ENCODE assay signal across 25 cellular contexts in the genomic region with DNA sequence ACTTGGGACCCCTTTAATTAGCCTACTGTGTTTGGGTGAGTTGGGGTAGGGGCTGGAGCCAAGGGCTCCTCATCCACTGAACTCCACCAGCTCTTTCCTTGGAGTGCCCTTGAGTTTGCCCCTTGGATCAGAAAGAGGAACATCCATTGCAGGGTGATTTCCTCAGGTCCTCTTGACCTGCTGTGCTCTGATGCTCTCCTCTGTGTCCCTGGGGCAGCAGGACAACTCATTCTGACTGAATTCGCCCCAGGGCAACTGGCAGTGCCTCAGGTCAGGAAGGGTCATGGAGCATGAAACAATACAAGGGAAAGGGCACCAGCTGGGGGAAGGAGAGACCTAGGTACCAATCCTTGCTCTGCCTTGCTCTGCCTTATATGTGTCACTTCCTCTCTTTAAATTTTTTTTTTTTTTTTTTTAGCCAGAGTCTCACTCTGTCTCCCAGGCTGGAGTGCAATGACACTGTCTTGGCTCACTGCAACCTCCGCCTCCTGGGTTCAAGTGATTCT. TPM values are rescaled to one million over a fixed set of nuclear protein-coding genes. Genes with fewer than 3 reads are reported as not detected.
DNase-seq lines count a peak whose midpoint lies in the region; ATAC-seq and TF ChIP-seq lines count a peak whose summit lies in the region.
"Had no signal": no experiment of that assay in that cellular context is flagged by ENCODE, and none has a peak within 500 bp of the region (broad histone marks: within the 10 kb centered on the region; RNA-seq: fewer than 3 reads in every experiment).

No MANE protein-coding gene starts in this region.

- no peaks in the 10 kb centered on the region for H3K79me2 ChIP-seq in PC-3 (ENCODE audit: low read length)

- no peak overlapping the region for H3K4me2 ChIP-seq in PC-3 (ENCODE audit: low read length)
- H3K4me2 ChIP-seq: A549 had no signal

- no peaks in the 10 kb centered on the region for H3K9me3 ChIP-seq in PC-3 (ENCODE audit: low read length)
- H3K9me3 ChIP-seq: A549, adrenal gland, colonic mucosa, thyroid gland had no signal

- no peaks in the 10 kb centered on the region for H3K9me2 ChIP-seq in PC-3 (replicated peaks; ENCODE audit: low read length)

- H3K27ac ChIP-seq in PC-3 (ENCODE audit: low read length): no peak overlapping the region
- peak overlapping the region; percentile 63 for H3K27ac ChIP-seq in cingulate gyrus (ENCODE audit: low read depth, low read length)
- peak overlapping the region; percentile 71 for H3K27ac ChIP-seq in temporal lobe (ENCODE audit: low read depth, low read length)
- H3K27ac ChIP-seq in brain microvascular endothelial cell: no peak overlapping the region
- H3K27ac ChIP-seq: A549, adrenal gland, colonic mucosa, thyroid gland had no signal

- H3K4me1 ChIP-seq in PC-3 (ENCODE audit: insufficient read depth, low read length): peaks cover 17% of the 10 kb centered on the region
- H3K4me1 ChIP-seq: A549, adrenal gland, colonic mucosa, thyroid gland had no signal

- peaks cover 19% of the 10 kb centered on the region for H3K4me1 Mint-ChIP-seq in activated CD4-positive, alpha-beta T cell treated with anti-CD3 and anti-CD28 coated beads, Interleukin-2, amount 10 ng/mL, durations not matched to agents 24 days and 14 days
- H3K4me1 Mint-ChIP-seq: IgD-negative memory B cell had no signal

- no peaks in the 10 kb centered on the region for H3K36me3 Mint-ChIP-seq in activated CD4-positive, alpha-beta T cell treated with anti-CD3 and anti-CD28 coated beads, Interleukin-2, amount 10 ng/mL, durations not matched to agents 24 days and 14 days (ENCODE audit: low read depth)
- H3K36me3 Mint-ChIP-seq: CD8-positive, alpha-beta T cell; natural killer cell had no signal

- CTCF ChIA-PET in PC-3 (lab: Charles Lee): no interaction called here

- H3K9me3 Mint-ChIP-seq in activated CD4-positive, alpha-beta T cell treated with anti-CD3 and anti-CD28 coated beads, Interleukin-2, amount 10 ng/mL, durations not matched to agents 24 days and 14 days: no peaks in the 10 kb centered on the region
- H3K9me3 Mint-ChIP-seq: activated T-cell treated with anti-CD3 and anti-CD28 coated beads, Interleukin-2, amount 50 U/mL, for 4 hours; CD8-positive, alpha-beta T cell; IgD-negative memory B cell; natural killer cell; stimulated activated naive CD8-positive, alpha-beta T cell treated with anti-CD3 and anti-CD28 coated beads, Interleukin-15, amount 100 ng/mL, for 72 hours; T-helper 1 cell treated with Interleukin-12 subunit alpha and Interleukin-12 subunit beta and Interleukin-4 antibody, amounts not matched to agents 30 μg/mL and 1 μg/mL, for 36 hours had no signal

- TF ChIP-seq CTCF in PC-3 (conservative IDR thresholded peaks at IDR 0.05; ENCODE audit: low read depth, low read length): no peak
- no peak for TF ChIP-seq CTCF in brain microvascular endothelial cell (IDR thresholded peaks at IDR 0.05; ENCODE audit: low read depth, low read length, missing control alignments)

- BruUV-seq in PC-3 (replicated peaks; lab: Mats Ljungman, UMichigan): no TSS peak

- no peak overlapping the region for H3K9ac ChIP-seq in PC-3 (ENCODE audit: low read length)

- in situ Hi-C loops in brain microvascular endothelial cell (cut with HindIII; ENCODE audit: low pct_ligation_motif_present, low sequenced_read_pairs): no loop called here

- no peaks in the 10 kb centered on the region for H3F3A ChIP-seq in PC-3 (ENCODE audit: low read length, unreplicated experiment)

- POLR2A ChIA-PET in PC-3 (lab: Charles Lee; ENCODE audit: unreplicated experiment): no interaction called here

- no peaks in the 10 kb centered on the region for H3K27me3 Mint-ChIP-seq in activated CD4-positive, alpha-beta T cell treated with anti-CD3 and anti-CD28 coated beads, Interleukin-2, amount 10 ng/mL, durations not matched to agents 24 days and 14 days
- H3K27me3 Mint-ChIP-seq: activated CD4-positive, alpha-beta T cell treated with anti-CD3 and anti-CD28 coated beads for 36 hours; IgD-negative memory B cell; stimulated activated naive CD8-positive, alpha-beta T cell treated with anti-CD3 and anti-CD28 coated beads, Interleukin-15, amount 100 ng/mL, for 72 hours had no signal

- peak; percentile 18 for ATAC-seq in PC-3
- ATAC-seq: A549 had no signal

- H3K4me3 Mint-ChIP-seq in activated CD4-positive, alpha-beta T cell treated with anti-CD3 and anti-CD28 coated beads, Interleukin-2, amount 10 ng/mL, durations not matched to agents 24 days and 14 days: no peak overlapping the region
- H3K4me3 Mint-ChIP-seq: activated CD4-positive, alpha-beta T cell treated with anti-CD3 and anti-CD28 coated beads for 36 hours; activated T-cell treated with anti-CD3 and anti-CD28 coated beads, Interleukin-2, amount 50 U/mL, for 4 hours; brain; CD8-positive, alpha-beta T cell; IgD-negative memory B cell; natural killer cell; T-helper 1 cell treated with Interleukin-12 subunit alpha and Interleukin-12 subunit beta and Interleukin-4 antibody, amounts not matched to agents 30 μg/mL and 1 μg/mL, for 36 hours had no signal

- H3K27me3 ChIP-seq in PC-3 (ENCODE audit: low read length) (no peaks in the 10 kb centered on the region), brain microvascular endothelial cell (replicated peaks) (no peaks in the 10 kb centered on the region)
- H3K27me3 ChIP-seq: adrenal gland, colonic mucosa, thyroid gland had no signal

- DNase-seq in activated CD4-positive, alpha-beta T cell treated with anti-CD3 and anti-CD28 coated beads, Interleukin-2, amount 10 ng/mL, durations not matched to agents 24 days and 14 days: no peak
- no peak for DNase-seq in activated CD4-positive, alpha-beta T cell treated with anti-CD3 and anti-CD28 coated beads, Interleukin-2, amount 50 U/mL, for 4 hours
- peak; percentile 41 for DNase-seq in PC-3
- DNase-seq in NCI-H146 (lab: John Stamatoyannopoulos, UW): no peak
- no peak for DNase-seq in brain microvascular endothelial cell
- DNase-seq in SHP77 (lab: John Stamatoyannopoulos, UW): no peak
- DNase-seq: activated CD4-positive, alpha-beta T cell treated with anti-CD3 and anti-CD28 coated beads for 36 hours; activated naive CD4-positive, alpha-beta T cell; adrenal gland; CD8-positive, alpha-beta T cell; colonic mucosa; effector memory CD4-positive, alpha-beta T cell; erythroblast; islet precursor cell; natural killer cell; NCI-H1436; stimulated activated naive CD8-positive, alpha-beta T cell treated with anti-CD3 and anti-CD28 coated beads, Interleukin-15, amount 100 ng/mL, for 72 hours; thyroid gland had no signal

- intact Hi-C loops in activated CD4-positive, alpha-beta T cell treated with anti-CD3 and anti-CD28 coated beads, Interleukin-2, amount 10 ng/mL, durations not matched to agents 24 days and 14 days (cut with micrococcal nuclease): no loop called here
- intact Hi-C loops in PC-3 (cut with micrococcal nuclease): no loop called here

- H3K4me3 ChIP-seq in PC-3 (ENCODE audit: low read length): no peak overlapping the region
- H3K4me3 ChIP-seq in brain microvascular endothelial cell (ENCODE audit: low read depth, low read length): no peak overlapping the region
- H3K4me3 ChIP-seq: A549, adrenal gland, colonic mucosa, thyroid gland had no signal

- no peak overlapping the region for H2AFZ ChIP-seq in PC-3 (ENCODE audit: low read length)

- H3K27ac Mint-ChIP-seq in activated CD4-positive, alpha-beta T cell treated with anti-CD3 and anti-CD28 coated beads, Interleukin-2, amount 10 ng/mL, durations not matched to agents 24 days and 14 days: peak overlapping the region; percentile 19
- H3K27ac Mint-ChIP-seq: IgD-negative memory B cell had no signal

- no peaks in the 10 kb centered on the region for H3K36me3 ChIP-seq in PC-3 (ENCODE audit: low read depth, low read length)
- no peaks in the 10 kb centered on the region for H3K36me3 ChIP-seq in brain microvascular endothelial cell (replicated peaks)
- H3K36me3 ChIP-seq: adrenal gland, colonic mucosa, thyroid gland had no signal

- no peaks in the 10 kb centered on the region for H4K20me1 ChIP-seq in PC-3 (ENCODE audit: low read length)

RNA-seq across cellular contexts. Expression of a gene that starts 47.8 kb away (rescaled TPM):
- 0.09 TPM in 2 replicates for total RNA-seq in activated CD4-positive, alpha-beta T cell treated with anti-CD3 and anti-CD28 coated beads, Interleukin-2, amount 10 ng/mL, durations not matched to agents 24 days and 14 days
- total RNA-seq in PC-3 (2014; rRNA removed) (0.80 and 0.92 TPM in 2 replicates), temporal lobe (14.3 TPM)

Comparison
In these comparisons a context has a peak if more than half of its experiments do, and no peak if none do; other contexts are left out.
1. H3K27ac ChIP-seq: peak in cingulate gyrus (single experiment) and temporal lobe (single experiment); none in PC-3 (single experiment) and brain microvascular endothelial cell (single experiment).